8 cellular contexts compared by ENCODE assay signal in the genomic region with DNA sequence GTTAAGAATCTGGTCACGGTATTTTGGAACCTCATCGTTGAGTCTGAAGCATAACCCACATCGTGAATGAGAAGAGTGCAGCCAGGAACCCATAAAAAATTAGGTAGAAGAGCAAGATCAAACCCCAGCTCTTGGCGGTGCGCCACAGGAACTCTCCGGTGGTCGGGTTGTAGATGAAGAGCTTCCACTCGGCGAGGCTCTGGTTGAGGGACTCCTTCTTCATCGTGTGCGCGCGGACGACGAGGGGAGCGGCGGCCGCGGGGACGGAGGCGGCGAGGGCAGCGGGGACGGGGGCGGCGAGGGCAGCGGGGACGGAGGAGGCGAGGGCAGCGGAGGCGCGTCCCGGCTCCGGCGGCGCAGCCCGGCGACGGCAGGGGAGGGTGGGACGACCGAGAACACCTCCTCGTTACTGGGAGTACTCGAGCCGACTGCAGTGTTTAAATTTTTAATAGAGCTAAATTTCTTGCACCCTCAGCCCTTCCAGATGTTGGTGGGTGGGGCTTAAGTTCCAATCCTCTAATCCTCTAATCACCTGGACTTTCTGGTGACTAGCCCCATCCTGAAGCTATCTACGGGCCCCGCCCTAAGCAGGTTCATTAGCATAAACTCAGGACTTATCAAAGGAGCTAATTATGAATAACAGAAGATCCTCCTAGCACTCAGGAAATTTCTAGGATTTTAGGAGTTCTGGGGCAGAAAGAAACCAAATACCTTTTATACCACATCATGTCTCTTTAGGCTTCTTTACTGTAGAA. TPM values are rescaled to one million over a fixed set of nuclear protein-coding genes. Genes with fewer than 3 reads are reported as not detected.
DNase-seq lines count a peak whose midpoint lies in the region; ATAC-seq and TF ChIP-seq lines count a peak whose summit lies in the region.

No MANE protein-coding gene starts in this region.

- WGBS in mammary epithelial cell (ENCODE audit: low coverage, missing lambda C conversion rate), result 5% methylated on average over 15 of the region's 46 CpGs
- under 1% methylated on average over 46 of the region's 46 CpGs for WGBS in urinary bladder

- H3K9ac ChIP-seq in OCI-LY3 (ENCODE audit: low read length), result no peak overlapping the region
- no peak overlapping the region for H3K9ac ChIP-seq in mammary epithelial cell (ENCODE audit: insufficient read depth, low read length)

- H3K27me3 ChIP-seq in OCI-LY3 (ENCODE audit: low read depth, low read length), result peaks cover 18% of the 10 kb centered on the region
- H3K27me3 ChIP-seq in mammary epithelial cell (ENCODE audit: insufficient read depth, low read length), result no peaks in the 10 kb centered on the region
- H3K27me3 ChIP-seq in lower lobe of right lung (ENCODE audit: low read depth), result peaks cover 18% of the 10 kb centered on the region

- H2AFZ ChIP-seq in OCI-LY3 (ENCODE audit: low read depth, low read length) (0 out of 2 replicates have a peak overlapping the region, but pooled peaks have one; percentile 13), mammary epithelial cell (ENCODE audit: low read depth, low read length) (peak overlapping the region; percentile 94)

- CTCF ChIA-PET in mammary epithelial cell (lab: Charles Lee; ENCODE audit: low non-redundant PET), result interaction anchor here (0.7 kb wide), 1 partner anchor 28 kb away, joined by 3 read pairs; no protein-coding TSS in a partner anchor

- dilution Hi-C loops in mammary epithelial cell (cut with HindIII; ENCODE audit: low sequenced_read_pairs), result no loop called here

- peak overlapping the region; percentile 45 for H3K4me2 ChIP-seq in OCI-LY3 (ENCODE audit: low read length)
- H3K4me2 ChIP-seq in mammary epithelial cell (ENCODE audit: insufficient read depth, low read depth, low read length), result peak overlapping the region; percentile 91

- no peak overlapping the region for H3K27ac ChIP-seq in OCI-LY3 (ENCODE audit: low read length)
- no peak overlapping the region for H3K27ac ChIP-seq in mammary epithelial cell (ENCODE audit: insufficient read depth, low read depth, low read length)
- no peak overlapping the region for H3K27ac ChIP-seq in lower lobe of right lung
- no peak overlapping the region for H3K27ac ChIP-seq in urinary bladder (ENCODE audit: low read depth)

- peak overlapping the region; percentile 67 for H3K4me3 ChIP-seq in OCI-LY3 (ENCODE audit: low read length)
- peak overlapping the region; percentile 41 to 56 (median 52) for H3K4me3 ChIP-seq in mammary epithelial cell (replicated peaks in 1 of 3; ENCODE audit: insufficient read depth in 1 of 3, low read depth in 2 of 3, low read length in 3 of 3)
- peak overlapping the region; percentile 42 for H3K4me3 ChIP-seq in lower lobe of right lung
- H3K4me3 ChIP-seq in urinary bladder (ENCODE audit: low read depth, low read length), result peak overlapping the region; percentile 35

- BruUV-seq in mammary epithelial cell (replicated peaks; lab: Mats Ljungman, UMichigan), result no TSS peak

- DNase-seq in ELF-1 (ENCODE audit: low read depth, low spot score) (peak; percentile 42), mammary epithelial cell (peak; percentile 33), lower lobe of right lung (no peak), NCI-H2171 (lab: John Stamatoyannopoulos, UW) (no peak), putamen (ENCODE audit: low spot score) (no peak)

- H3K9me3 ChIP-seq in OCI-LY3 (ENCODE audit: insufficient read depth, low read length), result no peaks in the 10 kb centered on the region
- H3K9me3 ChIP-seq in mammary epithelial cell (replicated peaks; ENCODE audit: insufficient read depth, low read length), result no peaks in the 10 kb centered on the region
- H3K9me3 ChIP-seq in lower lobe of right lung, result no peaks in the 10 kb centered on the region

- H4K20me1 ChIP-seq in OCI-LY3 (ENCODE audit: insufficient read depth, low read length), result no peaks in the 10 kb centered on the region
- no peaks in the 10 kb centered on the region for H4K20me1 ChIP-seq in mammary epithelial cell (ENCODE audit: insufficient read depth, low read length)

- in situ Hi-C loops in mammary epithelial cell (cut with MboI; ENCODE audit: low sequenced_read_pairs in 2 of 2), result no loop called here

- H3K36me3 ChIP-seq in OCI-LY3 (replicated peaks; ENCODE audit: low read depth, low read length), result no peaks in the 10 kb centered on the region
- no peaks in the 10 kb centered on the region for H3K36me3 ChIP-seq in mammary epithelial cell (ENCODE audit: insufficient read depth, low read length)
- H3K36me3 ChIP-seq in lower lobe of right lung, result no peaks in the 10 kb centered on the region
- H3K36me3 ChIP-seq in urinary bladder (ENCODE audit: insufficient read depth), result no peaks in the 10 kb centered on the region

- peak; percentile 50 to 61 for ATAC-seq in lower lobe of right lung
- ATAC-seq in GM19452 (IDR thresholded peaks at IDR 0.05; ENCODE audit: unreplicated experiment), result no peak

- H3K79me2 ChIP-seq in OCI-LY3 (ENCODE audit: low read length) (no peaks in the 10 kb centered on the region), mammary epithelial cell (ENCODE audit: insufficient read depth, low read length) (no peaks in the 10 kb centered on the region)

- no peak for TF ChIP-seq CTCF in OCI-LY3 (IDR thresholded peaks at IDR 0.05; ENCODE audit: low read depth, low read length)
- no peak for TF ChIP-seq CTCF in mammary epithelial cell (conservative IDR thresholded peaks at IDR 0.05 in 1 of 2, IDR thresholded peaks at IDR 0.05 in 1 of 2; ENCODE audit: extremely low read depth in 1 of 2, insufficient read depth in 1 of 2, low read depth in 1 of 2, low read length in 2 of 2)
- TF ChIP-seq CTCF in lower lobe of right lung (IDR thresholded peaks at IDR 0.05), result no peak

- intact Hi-C loops in mammary epithelial cell (cut with micrococcal nuclease), result no loop called here
- intact Hi-C loops in lower lobe of right lung (cut with DNase I), result no loop called here

- no peaks in the 10 kb centered on the region for H3K4me1 ChIP-seq in OCI-LY3 (ENCODE audit: low read length)
- H3K4me1 ChIP-seq in mammary epithelial cell (ENCODE audit: insufficient read depth, low read length), result no peaks in the 10 kb centered on the region
- H3K4me1 ChIP-seq in lower lobe of right lung, result no peaks in the 10 kb centered on the region
- no peaks in the 10 kb centered on the region for H3K4me1 ChIP-seq in urinary bladder (ENCODE audit: insufficient read depth)

RNA-seq across cellular contexts. Expression of a gene that starts 20.4 kb away (rescaled TPM):
- total RNA-seq in mammary epithelial cell, result 10 to 100 TPM; 11.3 to 22.0 TPM
- 6.0 TPM for polyA plus RNA-seq in mammary epithelial cell
- polyA minus RNA-seq in mammary epithelial cell, result 75.6 TPM
- total RNA-seq in lower lobe of right lung, result 16.1 TPM
- 31.9 TPM for total RNA-seq in urinary bladder
- polyA plus RNA-seq in urinary bladder, result 7.4 TPM

Comparison
In these comparisons a context has a peak if more than half of its experiments do, and no peak if none do; other contexts are left out.
1. DNase-seq: peak in ELF-1 (single experiment) and mammary epithelial cell (single experiment); none in lower lobe of right lung (single experiment), NCI-H2171 (single experiment) and putamen (single experiment).
2. Peak in every context shown above with its lines, with median percentiles within 50 percentile points of each other: H3K4me3 ChIP-seq.